Comparison of ENCODE assay signal across 6 cellular contexts in the genomic region with DNA sequence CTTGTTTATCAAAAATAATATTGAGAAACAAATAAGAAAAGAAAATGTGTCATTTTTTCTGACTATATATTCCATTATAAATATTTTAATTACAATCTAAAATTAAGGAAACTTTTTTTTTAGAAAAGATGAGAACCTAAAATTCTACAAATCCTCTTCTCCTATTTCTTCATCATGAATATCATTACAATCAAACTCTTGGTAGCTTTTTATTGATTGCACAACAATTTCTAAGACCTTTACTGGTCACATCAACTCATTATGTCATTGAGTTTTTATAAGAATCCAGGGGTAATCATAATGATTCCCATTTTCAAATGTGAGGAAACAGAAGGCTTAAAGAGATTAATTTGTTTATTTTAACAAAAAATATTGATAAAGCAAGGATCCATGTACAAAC.
"Had no signal": no experiment of that assay in that cellular context is flagged by ENCODE, and none has a peak within 500 bp of the region (broad histone marks: within the 10 kb centered on the region; RNA-seq: fewer than 3 reads in every experiment).

No MANE protein-coding gene starts in this region.

- H3K27ac ChIP-seq: HL-60, KMS-11 had no signal

- H3K36me3 Mint-ChIP-seq: IgD-negative memory B cell had no signal

- H3K9ac ChIP-seq: KMS-11 had no signal

- H3K27me3 Mint-ChIP-seq: IgD-negative memory B cell had no signal

- FAIRE-seq: HTR-8/SVneo had no signal

- H3K4me3 Mint-ChIP-seq: IgD-negative memory B cell had no signal

- H3K27ac Mint-ChIP-seq: IgD-negative memory B cell had no signal

- DNase-seq: KBM-7, KG1 had no signal

- H3K4me2 ChIP-seq: KMS-11 had no signal
